8 cellular contexts compared by ENCODE assay signal in the genomic region with DNA sequence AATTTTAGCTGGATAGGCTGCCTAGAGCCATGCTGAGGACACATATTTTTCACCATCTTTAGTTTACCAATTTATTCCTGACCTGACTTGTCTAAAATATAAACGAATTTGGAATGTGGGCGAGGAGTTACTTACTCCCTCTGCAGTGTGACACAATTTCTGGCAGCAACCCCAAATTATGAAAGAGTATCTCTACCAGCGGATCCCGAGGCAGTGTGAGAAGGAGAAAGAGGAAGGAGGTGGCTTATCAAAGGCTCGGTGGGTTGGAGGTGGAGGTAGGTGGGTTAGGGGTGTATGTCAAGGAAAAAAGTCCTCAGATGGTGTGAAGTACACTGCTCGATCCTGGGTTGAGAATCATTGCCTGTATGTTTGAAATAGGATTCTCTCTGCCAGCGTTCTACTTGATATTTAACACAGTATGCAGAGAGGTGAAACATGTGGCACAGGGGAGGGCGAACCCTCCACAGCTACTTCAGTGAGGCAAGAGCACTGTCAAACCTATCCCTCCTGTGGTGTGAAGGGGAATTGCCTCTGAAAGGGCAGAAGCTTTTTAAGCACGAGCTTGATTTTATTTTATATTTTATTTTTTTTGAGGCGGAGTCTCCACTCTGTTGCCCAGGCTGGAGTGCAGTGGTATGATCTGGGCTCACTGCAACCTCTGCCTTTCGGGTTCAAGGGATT.
DNase-seq lines count a peak whose midpoint lies in the region; ATAC-seq and TF ChIP-seq lines count a peak whose summit lies in the region.

No MANE protein-coding gene starts in this region.

- H3K27me3 ChIP-seq in breast epithelium, result no peaks in the 10 kb centered on the region
- no peaks in the 10 kb centered on the region for H3K27me3 ChIP-seq in lung (ENCODE audit: control insufficient read depth, insufficient read depth)

- intact Hi-C loops in breast epithelium (cut with DNase I; ENCODE audit: low total_unique reads), result no loop called here

- TF ChIP-seq CTCF in breast epithelium (IDR thresholded peaks at IDR 0.05) (peak in 2 of 3 donors; percentile 31 to 34), lung (IDR thresholded peaks at IDR 0.05; ENCODE audit: control extremely low read depth, extremely low read depth) (no peak)

- H3K9me3 ChIP-seq in breast epithelium (no peaks in the 10 kb centered on the region), lung (ENCODE audit: control insufficient read depth in 2 of 2, insufficient read depth in 1 of 2, low read length in 1 of 2) (no peaks in the 10 kb centered on the region)

- TF ChIP-seq POLR2A in breast epithelium (IDR thresholded peaks at IDR 0.05), result no peak

- H3K4me3 ChIP-seq in breast epithelium (peak overlapping the region in 1 of 3 donors; percentile 41), lung (no peak overlapping the region)

- H3K36me3 ChIP-seq in breast epithelium (no peaks in the 10 kb centered on the region), lung (ENCODE audit: control insufficient read depth in 2 of 2, insufficient read depth in 2 of 2, low read length in 2 of 2) (peaks cover 0 to 5% of the 10 kb centered on the region in 2 donors)

- DNase-seq in AG08395 (ENCODE audit: low spot score) (peak; percentile 47), RPMI7951 (ENCODE audit: low read depth) (peak; percentile 24), breast epithelium (ENCODE audit: low spot score in 2 of 2) (no peak), lung (ENCODE audit: low spot score) (peak; percentile 39), NCI-H1105 treated with DMSO at 0.1 percent for 48 hours (lab: John Stamatoyannopoulos, UW) (no peak), hippocampal formation (lab: John Stamatoyannopoulos, UW) (no peak)

- ATAC-seq in GM18861 (IDR thresholded peaks at IDR 0.05; ENCODE audit: unreplicated experiment) (peak; percentile 60), HG03280 (IDR thresholded peaks at IDR 0.05; ENCODE audit: unreplicated experiment) (peak; percentile 75), lung (ENCODE audit: insufficient read depth, low FRiP score) (peak; percentile 50)

- 30 to 44% methylated on average over 11 of the region's 11 CpGs for WGBS in lung, 2 donors

- no peaks in the 10 kb centered on the region for H3K4me1 ChIP-seq in breast epithelium
- H3K4me1 ChIP-seq in lung (ENCODE audit: control insufficient read depth in 2 of 2, insufficient read depth in 2 of 2, low read length in 2 of 2), result no peaks in the 10 kb centered on the region

- H3K27ac ChIP-seq in breast epithelium (peak overlapping the region in 1 of 2 donors; percentile 52), lung (ENCODE audit: low read depth in 1 of 2, low read length in 1 of 2) (peak overlapping the region in 1 of 2 donors; percentile 40)

Comparison
In these comparisons a context has a peak if more than half of its experiments do, and no peak if none do; other contexts are left out.
1. DNase-seq: peak in AG08395 (single experiment), RPMI7951 (single experiment) and lung (single experiment); none in breast epithelium (0 of 2), NCI-H1105 treated with DMSO at 0.1 percent for 48 hours (single experiment) and hippocampal formation (0 of 2).
2. Peak in every context shown above with its lines, with median percentiles within 50 percentile points of each other: ATAC-seq.